In genomic region chr14:85587152-85587697, GRCh38 we compare ENCODE assay signal across 9 cellular contexts. TPM values are rescaled to one million over a fixed set of nuclear protein-coding genes. Genes with fewer than 3 reads are reported as not detected.
DNase-seq lines count a peak whose midpoint lies in the region; TF ChIP-seq lines count a peak whose summit lies in the region.
"Had no signal": no experiment of that assay in that cellular context is flagged by ENCODE, and none has a peak within 500 bp of the region (broad histone marks: within the 10 kb centered on the region; RNA-seq: fewer than 3 reads in every experiment).

No MANE protein-coding gene starts in this region.

- WGBS in endodermal cell (ENCODE audit: insufficient coverage in 1 of 2, insufficient read length in 1 of 2), 2 experiments = 84% methylated on average over 6 of the region's 6 CpGs; no CpG with 5 or more reads in 1 of the 2 experiments
- 23% methylated on average over 6 of the region's 6 CpGs for WGBS in prostate gland

- H3K9me3 ChIP-seq in endodermal cell (ENCODE audit: control insufficient read depth, low read length) (peaks cover 24% of the 10 kb centered on the region), prostate gland (no peaks in the 10 kb centered on the region)

- TF ChIP-seq POLR2A in prostate gland (IDR thresholded peaks at IDR 0.05) = no peak

- TF ChIP-seq CTCF in endodermal cell (conservative IDR thresholded peaks at IDR 0.05) (no peak), prostate gland (IDR thresholded peaks at IDR 0.05) (no peak)

- peaks cover 3% of the 10 kb centered on the region for H3K4me1 Mint-ChIP-seq in endodermal cell

- intact Hi-C loops in prostate gland (cut with DNase I) = no loop called here

- peaks cover 11% of the 10 kb centered on the region for H3K9me3 Mint-ChIP-seq in endodermal cell

- no peaks in the 10 kb centered on the region for H3K27me3 Mint-ChIP-seq in endodermal cell (ENCODE audit: insufficient read depth)

- H3K27me3 ChIP-seq in endodermal cell (ENCODE audit: control insufficient read depth, insufficient read depth, low read length, poor library complexity, severe bottlenecking) (no peaks in the 10 kb centered on the region), prostate gland (replicated peaks; ENCODE audit: insufficient read depth) (no peaks in the 10 kb centered on the region)

- H3K4me3 ChIP-seq in endodermal cell (ENCODE audit: low read length) (no peak overlapping the region), prostate gland (no peak overlapping the region)

- H3K36me3 ChIP-seq in endodermal cell (ENCODE audit: control insufficient read depth, insufficient read depth, low read length) = peaks cover 14% of the 10 kb centered on the region
- no peaks in the 10 kb centered on the region for H3K36me3 ChIP-seq in prostate gland

- peak overlapping the region; percentile 50 for H3K27ac Mint-ChIP-seq in endodermal cell

- H3K27ac ChIP-seq in endodermal cell (ENCODE audit: low read depth, low read length) = no peak overlapping the region
- H3K27ac ChIP-seq in prostate gland = no peak overlapping the region

- H3K4me1 ChIP-seq in endodermal cell (ENCODE audit: control insufficient read depth, insufficient read depth, low read length) (no peaks in the 10 kb centered on the region), prostate gland (replicated peaks) (peaks cover 2% of the 10 kb centered on the region)

- DNase-seq in GF-D8 (lab: John Stamatoyannopoulos, UW) (peak; percentile 26), NCI-H510A (lab: John Stamatoyannopoulos, UW) (peak; percentile 3), endodermal cell (no peak), prostate gland (ENCODE audit: low spot score) (peak; percentile 39), occipital lobe (lab: John Stamatoyannopoulos, UW) (no peak), 8988T (no peak)
- no peak for DNase-seq in stimulated activated naive CD4-positive, alpha-beta T cell (lab: John Stamatoyannopoulos, UW)
- no peak for DNase-seq in activated CD4-positive, alpha-beta T cell treated with anti-CD3 and anti-CD28 coated beads for 1 hour

- peaks cover 14% of the 10 kb centered on the region for H3K36me3 Mint-ChIP-seq in endodermal cell (ENCODE audit: low read depth)

- H3K4me3 Mint-ChIP-seq in endodermal cell = no peak overlapping the region

- H3K9ac ChIP-seq in endodermal cell (ENCODE audit: extremely low read depth, low read length, poor library complexity, severe bottlenecking) = no peak overlapping the region

RNA-seq across cellular contexts. Expression of gene FLRT2, which starts 57.3 kb away (rescaled TPM):
- 10 to 100 TPM; 26.8 to 36.4 TPM for total RNA-seq in endodermal cell
- 11.4 TPM for polyA plus RNA-seq in endodermal cell (2013, experiment 1 of 2)
- polyA plus RNA-seq in endodermal cell (2013, experiment 2 of 2) = 9.7 TPM
- total RNA-seq in prostate gland = 10 to 100 TPM in 1 of 2 donors, 1 to 10 TPM in 1; 6.8 to 59.1 TPM
- total RNA-seq in occipital lobe = 154 TPM
- total RNA-seq: HepG2 had no signal
- polyA plus RNA-seq: HepG2 had no signal

Comparison
In these comparisons a context has a peak if more than half of its experiments do, and no peak if none do; other contexts are left out.
1. DNase-seq: peak in GF-D8 (single experiment), NCI-H510A (single experiment) and prostate gland (single experiment); none in endodermal cell (single experiment), occipital lobe (single experiment), stimulated activated naive CD4-positive, alpha-beta T cell (0 of 6), 8988T (single experiment) and activated CD4-positive, alpha-beta T cell treated with anti-CD3 and anti-CD28 coated beads for 1 hour (single experiment).